28 cellular contexts compared by ENCODE assay signal in the genomic region with DNA sequence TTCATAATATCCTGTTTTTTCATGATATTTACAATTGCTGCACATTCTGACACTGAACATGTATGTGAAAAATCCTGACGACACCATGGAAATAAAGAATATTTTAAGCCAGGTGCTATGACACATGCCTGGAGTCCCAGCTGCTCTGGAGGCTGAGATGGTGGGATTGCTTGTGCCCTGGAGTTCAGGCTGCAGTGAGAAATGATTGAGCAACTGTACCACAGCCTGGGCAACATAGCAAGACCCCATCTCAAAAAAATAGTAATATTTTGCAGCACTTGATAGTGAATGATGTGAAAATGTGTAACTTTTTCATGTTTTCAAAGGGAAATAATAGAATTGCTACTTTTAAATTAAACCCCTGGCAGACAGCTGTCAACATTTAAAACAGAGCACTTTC.
"Had no signal": no experiment of that assay in that cellular context is flagged by ENCODE, and none has a peak within 500 bp of the region (broad histone marks: within the 10 kb centered on the region; RNA-seq: fewer than 3 reads in every experiment).

No MANE protein-coding gene starts in this region.

- ATAC-seq: effector memory CD8-positive, alpha-beta T cell; esophagus mucosa; gastrocnemius medialis; heart right ventricle; left cardiac atrium; left lung; left ventricle myocardium superior; lower lobe of right lung; mucosa of descending colon had no signal

- H3K4me3 Mint-ChIP-seq: dendritic cell treated with granulocyte-macrophage colony-stimulating factor and Interleukin-4, amounts not matched to agents 40 ng/mL and 50 ng/mL, for 4 days; effector memory CD8-positive, alpha-beta T cell; endodermal cell; mesothelial cell of epicardium; naive B cell had no signal

- H3K9me3 Mint-ChIP-seq: dendritic cell treated with granulocyte-macrophage colony-stimulating factor and Interleukin-4, amounts not matched to agents 40 ng/mL and 50 ng/mL, for 4 days; effector memory CD8-positive, alpha-beta T cell; endodermal cell; mesothelial cell of epicardium; naive B cell had no signal

- H3K9me3 ChIP-seq: colonic mucosa, esophagus squamous epithelium, gastrocnemius medialis, heart right ventricle, left lung, lower lobe of right lung, mucosa of descending colon had no signal

- H3K27ac Mint-ChIP-seq: dendritic cell treated with granulocyte-macrophage colony-stimulating factor and Interleukin-4, amounts not matched to agents 40 ng/mL and 50 ng/mL, for 4 days; effector memory CD8-positive, alpha-beta T cell; endodermal cell; mesothelial cell of epicardium; naive B cell had no signal

- H3K36me3 ChIP-seq: colonic mucosa, gastrocnemius medialis, heart right ventricle, lower lobe of right lung had no signal

- FAIRE-seq: endometrium, islet of Langerhans, keratinocyte had no signal

- H3K27me3 Mint-ChIP-seq: dendritic cell treated with granulocyte-macrophage colony-stimulating factor and Interleukin-4, amounts not matched to agents 40 ng/mL and 50 ng/mL, for 4 days; naive B cell had no signal

- DNase-seq: colonic mucosa; cortex of kidney; effector CD8-positive, alpha-beta T cell; effector memory CD8-positive, alpha-beta T cell; endodermal cell; erythroblast; esophagus squamous epithelium; foreskin fibroblast; foreskin melanocyte; gastrocnemius medialis; glutamatergic neuron; head of caudate nucleus; heart right ventricle; hippocampal formation; left cardiac atrium; left lung; left ventricle myocardium superior; lower lobe of right lung; mesenchymal stem cell; mucosa of descending colon; naive B cell had no signal

- H3K4me1 Mint-ChIP-seq: endodermal cell, mesothelial cell of epicardium, naive B cell had no signal

- H3K4me1 ChIP-seq: colonic mucosa, esophagus squamous epithelium, gastrocnemius medialis, heart right ventricle, left lung, lower lobe of right lung had no signal

- H3K36me3 Mint-ChIP-seq: naive B cell had no signal

- H3K27me3 ChIP-seq: colonic mucosa, esophagus squamous epithelium, gastrocnemius medialis, heart right ventricle, left lung had no signal

- H3K27ac ChIP-seq: colonic mucosa, epithelial cell of prostate, esophagus squamous epithelium, gastrocnemius medialis, heart right ventricle, left lung, lower lobe of right lung had no signal

- H3K4me3 ChIP-seq: colonic mucosa, esophagus squamous epithelium, gastrocnemius medialis, heart right ventricle, left lung, lower lobe of right lung, mucosa of descending colon had no signal
